19 cellular contexts compared by ENCODE assay signal in genomic region chr4:31548823-31549222, GRCh38.
"Had no signal": no experiment of that assay in that cellular context is flagged by ENCODE, and none has a peak within 500 bp of the region (broad histone marks: within the 10 kb centered on the region; RNA-seq: fewer than 3 reads in every experiment).

No MANE protein-coding gene starts in this region.

- DNase-seq: activated CD4-positive, alpha-beta T cell treated with anti-CD3 and anti-CD28 coated beads, Interleukin-2, amount 10 ng/mL, durations not matched to agents 24 days and 14 days; activated CD4-positive, CD25-positive, alpha-beta regulatory T cell; activated CD8-positive, alpha-beta memory T cell treated with anti-CD3 and anti-CD28 coated beads, Interleukin-2, amount 50 U/mL, for 48 hours; activated CD8-positive, alpha-beta T cell treated with anti-CD3 and anti-CD28 coated beads, Interleukin-2, amount 10 ng/mL, durations not matched to agents 7 days and 5 days; activated gamma-delta T cell treated with Interleukin-2 at 50 U/mL for 16 hours; amniotic stem cell; effector memory CD4-positive, alpha-beta T cell; islet precursor cell; left ventricle myocardium superior; mesendoderm; nephron progenitor cell; occipital lobe; right cardiac atrium; stimulated activated CD4-positive, alpha-beta T cell treated with anti-CD3 and anti-CD28 coated beads, Interleukin-4, amount 100 ng/mL, for 4 hours; stimulated activated CD8-positive, alpha-beta memory T cell treated with anti-CD3 and anti-CD28 coated beads, Interleukin-4, amount 100 ng/mL, for 48 hours; stimulated activated naive CD4-positive, alpha-beta T cell treated with Interleukin-2 at 50 U/mL for 16 hours; substantia nigra; transverse colon had no signal

- H3K4me3 ChIP-seq: smooth muscle cell, transverse colon had no signal
